In genomic region chr4:112284662-112285411, GRCh38 we compare ENCODE assay signal across 8 cellular contexts. TPM values are rescaled to one million over a fixed set of nuclear protein-coding genes. Genes with fewer than 3 reads are reported as not detected.
DNase-seq lines count a peak whose midpoint lies in the region; ATAC-seq and TF ChIP-seq lines count a peak whose summit lies in the region.

No MANE protein-coding gene starts in this region.

- H3K4me3 ChIP-seq in Peyer's patch, result peak overlapping the region; percentile 84 to 98 (median 86)
- H3K4me3 ChIP-seq in lung, result peak overlapping the region; percentile 78
- H3K4me3 ChIP-seq in thyroid gland (replicated peaks in 1 of 3), result peak overlapping the region; percentile 48 to 95 (median 83)

- intact Hi-C loops in thyroid gland (cut with DNase I), result no loop called here

- DNase-seq in activated CD8-positive, alpha-beta memory T cell treated with anti-CD3 and anti-CD28 coated beads, Interleukin-2, amount 50 U/mL, for 4 hours, result peak; percentile 20
- no peak for DNase-seq in activated CD8-positive, alpha-beta memory T cell treated with anti-CD3 and anti-CD28 coated beads for 24 hours
- peak in 2 of 3 donors; percentile 58 to 59 for DNase-seq in Peyer's patch
- DNase-seq in dermis blood vessel endothelial cell, result peak; percentile 41
- DNase-seq in lung (ENCODE audit: low spot score), result no peak
- DNase-seq in thyroid gland, result peak; percentile 63
- DNase-seq in NCI-H1105 treated with DMSO at 0.1 percent for 48 hours (lab: John Stamatoyannopoulos, UW), result no peak
- no peak for DNase-seq in NCI-H2029 (lab: John Stamatoyannopoulos, UW)

- peak overlapping the region; percentile 80 to 97 (median 88) for H3K27ac ChIP-seq in Peyer's patch
- peak overlapping the region; percentile 71 to 91 for H3K27ac ChIP-seq in lung (ENCODE audit: low read depth in 1 of 2, low read length in 1 of 2)
- H3K27ac ChIP-seq in thyroid gland, result peak overlapping the region; percentile 83 to 86 (median 84)

- 1% methylated on average over 15 of the region's 15 CpGs for WGBS in lung, 2 donors
- WGBS in thyroid gland, 2 donors, result 0 to 1% methylated on average over 15 of the region's 15 CpGs

- H3K9me3 ChIP-seq in Peyer's patch, result no peaks in the 10 kb centered on the region
- no peaks in the 10 kb centered on the region for H3K9me3 ChIP-seq in lung (ENCODE audit: control insufficient read depth in 2 of 2, insufficient read depth in 1 of 2, low read length in 1 of 2)
- H3K9me3 ChIP-seq in thyroid gland, result no peaks in the 10 kb centered on the region

- no peak for ATAC-seq in lung (ENCODE audit: insufficient read depth, low FRiP score)

- no peaks in the 10 kb centered on the region for H3K27me3 ChIP-seq in Peyer's patch
- no peaks in the 10 kb centered on the region for H3K27me3 ChIP-seq in lung (ENCODE audit: control insufficient read depth, insufficient read depth)
- no peaks in the 10 kb centered on the region for H3K27me3 ChIP-seq in thyroid gland

- TF ChIP-seq POLR2A in Peyer's patch (IDR thresholded peaks at IDR 0.05) (no peak), thyroid gland (IDR thresholded peaks at IDR 0.05) (no peak)

- H3K4me1 ChIP-seq in Peyer's patch (peaks cover 0 to 29% (median 4%) of the 10 kb centered on the region in 4 donors), lung (ENCODE audit: control insufficient read depth in 2 of 2, insufficient read depth in 2 of 2, low read length in 2 of 2) (peaks cover 3% of the 10 kb centered on the region in 2 donors), thyroid gland (peaks cover 18 to 19% of the 10 kb centered on the region in 2 donors)

- H3K36me3 ChIP-seq in Peyer's patch, result no peaks in the 10 kb centered on the region
- peaks cover 0 to 1% of the 10 kb centered on the region in 2 donors for H3K36me3 ChIP-seq in lung (ENCODE audit: control insufficient read depth in 2 of 2, insufficient read depth in 2 of 2, low read length in 2 of 2)
- H3K36me3 ChIP-seq in thyroid gland, result no peaks in the 10 kb centered on the region

- TF ChIP-seq CTCF in Peyer's patch (IDR thresholded peaks at IDR 0.05) (no peak), lung (IDR thresholded peaks at IDR 0.05; ENCODE audit: control extremely low read depth, extremely low read depth) (no peak), thyroid gland (IDR thresholded peaks at IDR 0.05) (no peak)

RNA-seq across cellular contexts. Expression of gene TIFA, which starts 0.9 kb away (rescaled TPM):
- total RNA-seq in Peyer's patch (1 to 10 TPM in 3 of 4 donors, under 1 TPM in 1; 0.47 to 6.8 (median 3.7) TPM), dermis blood vessel endothelial cell (14.3 and 17.0 TPM in 2 replicates), lung (10 to 100 TPM in 1 of 2 donors, 1 to 10 TPM in 1; 9.0 to 17.6 TPM), thyroid gland (10 to 100 TPM; 18.8 to 26.1 (median 21.0) TPM)
- polyA plus RNA-seq in lung, result 10 to 100 TPM in 1 of 2 donors, 1 to 10 TPM in 1; 5.8 to 23.8 TPM

RNA-seq across cellular contexts. Expression of gene ALPK1, which starts 12.3 kb away (rescaled TPM):
- total RNA-seq in Peyer's patch, result 10 to 100 TPM; 32.0 to 37.0 (median 36.2) TPM
- 4.0 and 4.4 TPM in 2 replicates for total RNA-seq in dermis blood vessel endothelial cell
- total RNA-seq in lung, result 10 to 100 TPM; 26.3 to 57.2 TPM
- 10 to 100 TPM in 1 of 2 donors, 1 to 10 TPM in 1; 8.9 to 20.6 TPM for polyA plus RNA-seq in lung
- total RNA-seq in thyroid gland, result 10 to 100 TPM; 27.9 to 46.2 (median 32.7) TPM

RNA-seq across cellular contexts. Expression of gene AP1AR, which starts 53.2 kb away (rescaled TPM):
- total RNA-seq in Peyer's patch (10 to 100 TPM; 18.2 to 46.1 (median 32.5) TPM), dermis blood vessel endothelial cell (37.7 and 39.3 TPM in 2 replicates), lung (10 to 100 TPM; 22.4 to 25.7 TPM), thyroid gland (10 to 100 TPM; 15.0 to 20.4 (median 16.6) TPM)
- polyA plus RNA-seq in lung, result 10 to 100 TPM; 12.8 to 16.0 TPM

Comparison
In these comparisons a context has a peak if more than half of its experiments do, and no peak if none do; other contexts are left out.
1. DNase-seq: peak in activated CD8-positive, alpha-beta memory T cell treated with anti-CD3 and anti-CD28 coated beads, Interleukin-2, amount 50 U/mL, for 4 hours (single experiment), Peyer's patch (2 of 3), dermis blood vessel endothelial cell (single experiment) and thyroid gland (2 of 2); none in activated CD8-positive, alpha-beta memory T cell treated with anti-CD3 and anti-CD28 coated beads for 24 hours (single experiment), lung (single experiment), NCI-H1105 treated with DMSO at 0.1 percent for 48 hours (single experiment) and NCI-H2029 (single experiment).
2. Peak in every context shown above with its lines, with median percentiles within 50 percentile points of each other: H3K27ac ChIP-seq and H3K4me3 ChIP-seq.